8 cellular contexts compared by ENCODE assay signal in the genomic region with DNA sequence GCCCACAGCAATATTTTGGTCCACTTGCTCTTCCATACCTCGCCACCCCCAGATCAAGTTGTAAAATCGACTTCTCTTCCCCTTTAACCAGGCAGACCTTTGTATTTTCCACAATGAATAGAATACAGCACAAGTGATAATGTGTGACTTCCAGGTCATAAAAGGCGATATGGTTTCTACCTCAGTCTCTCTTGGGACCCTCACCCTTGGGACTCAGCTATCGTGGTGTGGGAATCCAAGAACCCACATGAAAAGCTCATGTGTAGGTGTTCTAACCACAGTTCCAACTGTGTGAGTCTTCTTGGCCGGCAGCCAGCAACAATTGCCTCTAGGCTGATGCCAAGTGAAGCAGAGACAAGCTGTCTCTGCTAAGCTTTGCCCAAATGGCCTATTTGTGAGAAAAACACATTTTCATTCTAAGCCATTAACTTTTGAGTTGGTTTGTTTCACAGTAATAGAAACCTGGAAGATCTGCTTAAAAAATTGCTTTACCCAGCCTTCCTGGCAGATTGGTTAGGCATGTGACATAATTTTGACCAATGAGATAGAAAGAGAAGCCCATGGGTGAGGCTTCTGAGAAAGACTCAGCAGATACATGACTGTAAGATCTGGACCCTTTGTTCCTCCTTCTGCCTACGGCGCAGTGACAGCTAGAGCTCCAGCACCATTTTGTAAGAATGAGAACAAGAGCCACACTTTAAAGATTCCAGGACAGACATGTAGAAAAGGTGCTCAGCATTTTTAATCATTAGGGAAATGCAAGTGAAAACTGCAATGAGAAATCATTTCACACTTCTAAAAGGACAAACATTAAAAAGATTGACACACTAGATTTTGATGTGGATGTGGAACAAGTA. TPM values are rescaled to one million over a fixed set of nuclear protein-coding genes. Genes with fewer than 3 reads are reported as not detected.
DNase-seq lines count a peak whose midpoint lies in the region; ATAC-seq and TF ChIP-seq lines count a peak whose summit lies in the region.

No MANE protein-coding gene starts in this region.

- peaks cover 10% of the 10 kb centered on the region for H3K4me1 Mint-ChIP-seq in activated T-helper 17 cell treated with anti-CD3 and anti-CD28 coated beads, Interleukin-2, amount 50 U/mL, for 72 hours

- no peaks in the 10 kb centered on the region for H3K4me1 ChIP-seq in right atrium auricular region

- no peaks in the 10 kb centered on the region for H3K36me3 Mint-ChIP-seq in activated T-helper 17 cell treated with anti-CD3 and anti-CD28 coated beads, Interleukin-2, amount 50 U/mL, for 72 hours (ENCODE audit: low read depth)

- no peaks in the 10 kb centered on the region for H3K27me3 ChIP-seq in right atrium auricular region

- H3K9me3 Mint-ChIP-seq in activated T-helper 17 cell treated with anti-CD3 and anti-CD28 coated beads, Interleukin-2, amount 50 U/mL, for 72 hours: no peaks in the 10 kb centered on the region

- DNase-seq in Right ventricle myocardium inferior (ENCODE audit: missing footprints) (peak; percentile 75), right atrium auricular region (ENCODE audit: low spot score) (no peak), NCI-H526 treated with DMSO at 0.1 percent for 48 hours (lab: John Stamatoyannopoulos, UW) (peak; percentile 36), iris pigment epithelial cell (ENCODE audit: low read depth) (peak; percentile 44), GM03348 (ENCODE audit: low spot score) (no peak)
- peak; percentile 67 for DNase-seq in stimulated activated CD8-positive, alpha-beta memory T cell treated with anti-CD3 and anti-CD28 coated beads, Interleukin-4, amount 100 ng/mL, for 24 hours (ENCODE audit: low read depth)

- ATAC-seq in Right ventricle myocardium inferior (no peak), HG03064 (IDR thresholded peaks at IDR 0.05; ENCODE audit: low read depth, unreplicated experiment) (peak; percentile 90)
- ATAC-seq in activated T-helper 17 cell treated with anti-CD3 and anti-CD28 coated beads, Interleukin-2, amount 50 U/mL, for 72 hours (replicated peaks): peak; percentile 90

- no peak overlapping the region for H3K27ac ChIP-seq in right atrium auricular region

- H3K4me3 ChIP-seq in right atrium auricular region: no peak overlapping the region

- no peaks in the 10 kb centered on the region for H3K9me3 ChIP-seq in right atrium auricular region

- TF ChIP-seq CTCF in right atrium auricular region (IDR thresholded peaks at IDR 0.05): no peak

- intact Hi-C loops in Right ventricle myocardium inferior (cut with DNase I): no loop called here

- H3K27ac Mint-ChIP-seq in activated T-helper 17 cell treated with anti-CD3 and anti-CD28 coated beads, Interleukin-2, amount 50 U/mL, for 72 hours: peak overlapping the region; percentile 2

- no peaks in the 10 kb centered on the region for H3K36me3 ChIP-seq in right atrium auricular region

- H3K4me3 Mint-ChIP-seq in activated T-helper 17 cell treated with anti-CD3 and anti-CD28 coated beads, Interleukin-2, amount 50 U/mL, for 72 hours: peak overlapping the region; percentile 32

- H3K27me3 Mint-ChIP-seq in activated T-helper 17 cell treated with anti-CD3 and anti-CD28 coated beads, Interleukin-2, amount 50 U/mL, for 72 hours: no peaks in the 10 kb centered on the region

RNA-seq across cellular contexts. Expression of a gene that starts 18.3 kb away (rescaled TPM):
- 14.6 TPM for total RNA-seq in Right ventricle myocardium inferior
- 1 to 10 TPM; 5.3 to 7.6 TPM for total RNA-seq in right atrium auricular region
- 10 to 100 TPM; 45.7 to 54.9 TPM for total RNA-seq in activated T-helper 17 cell treated with anti-CD3 and anti-CD28 coated beads, Interleukin-2, amount 50 U/mL, for 72 hours

RNA-seq across cellular contexts. Expression of a gene that starts 43.5 kb away (rescaled TPM):
- total RNA-seq in Right ventricle myocardium inferior: 29.8 TPM
- 10 to 100 TPM; 42.5 to 50.1 TPM for total RNA-seq in right atrium auricular region
- 10 to 100 TPM; 21.6 to 33.8 TPM for total RNA-seq in activated T-helper 17 cell treated with anti-CD3 and anti-CD28 coated beads, Interleukin-2, amount 50 U/mL, for 72 hours

Comparison
In these comparisons a context has a peak if more than half of its experiments do, and no peak if none do; other contexts are left out.
1. DNase-seq: peak in Right ventricle myocardium inferior (single experiment), NCI-H526 treated with DMSO at 0.1 percent for 48 hours (single experiment), iris pigment epithelial cell (single experiment) and stimulated activated CD8-positive, alpha-beta memory T cell treated with anti-CD3 and anti-CD28 coated beads, Interleukin-4, amount 100 ng/mL, for 24 hours (single experiment); none in right atrium auricular region (single experiment) and GM03348 (single experiment).